In genomic region chr3:144516029-144516428, GRCh38 we compare ENCODE assay signal across 18 cellular contexts.
"Had no signal": no experiment of that assay in that cellular context is flagged by ENCODE, and none has a peak within 500 bp of the region (broad histone marks: within the 10 kb centered on the region; RNA-seq: fewer than 3 reads in every experiment).

No MANE protein-coding gene starts in this region.

- H3K4me3 ChIP-seq: left ventricle myocardium inferior, lower lobe of right lung, suprapubic skin, thyroid gland had no signal

- H3K9me3 ChIP-seq: left ventricle myocardium inferior, lower lobe of right lung, suprapubic skin, thyroid gland had no signal

- H3K27me3 ChIP-seq: suprapubic skin, thyroid gland had no signal

- DNase-seq: cortex of kidney; effector memory CD4-positive, alpha-beta T cell; foreskin fibroblast; immature natural killer cell; kidney; left cardiac atrium; left ventricle myocardium inferior; lower lobe of right lung; naive B cell; nephron progenitor cell; posterior cingulate gyrus; right cardiac atrium; small intestine; stimulated activated CD4-positive, alpha-beta T cell treated with anti-CD3 and anti-CD28 coated beads, Interleukin-2, amount 100 ng/mL, for 48 hours; stimulated activated naive CD4-positive, alpha-beta T cell treated with Interleukin-2 at 50 U/mL for 16 hours; thyroid gland had no signal

- H3K36me3 ChIP-seq: left ventricle myocardium inferior, lower lobe of right lung, suprapubic skin, thyroid gland had no signal

- ATAC-seq: esophagus mucosa, left cardiac atrium, lower lobe of right lung, right cardiac atrium had no signal

- H3K4me1 ChIP-seq: left ventricle myocardium inferior, lower lobe of right lung, suprapubic skin, thyroid gland had no signal

- H3K27ac ChIP-seq: left ventricle myocardium inferior, lower lobe of right lung, suprapubic skin, thyroid gland had no signal
